ENCODE assay signal across 1 cellular context in genomic region chr18:5518899-5519371, GRCh38.
TF ChIP-seq lines count a peak whose summit lies in the region.

No MANE protein-coding gene starts in this region.

TF ChIP-seq in HEK293, 187 proteins besides CTCF, POLR2A, EP300 and RAD21 (continued from another document and continues in another):
- TF ChIP-seq ZNF645 (tag by site-specific recombination; IDR thresholded peaks at IDR 0.05) (no peak), GLI2 (tag by site-specific recombination; IDR thresholded peaks at IDR 0.05; ENCODE audit: borderline replicate concordance, low read depth) (peak; percentile 69), ZNF623 (tag by site-specific recombination; IDR thresholded peaks at IDR 0.05) (no peak), ZNF311 (tag by site-specific recombination; IDR thresholded peaks at IDR 0.05; ENCODE audit: borderline replicate concordance) (no peak), ZNF148 (tag by site-specific recombination; IDR thresholded peaks at IDR 0.05; ENCODE audit: borderline replicate concordance) (no peak), SP3 (tag by site-specific recombination; IDR thresholded peaks at IDR 0.05) (peak; percentile 22; the same call in 1 of the 2 replicates), ZNF416 (tag by site-specific recombination; IDR thresholded peaks at IDR 0.05) (no peak), ZFP41 (tag by site-specific recombination; IDR thresholded peaks at IDR 0.05; ENCODE audit: borderline replicate concordance) (no peak), ZNF670 (tag by site-specific recombination; IDR thresholded peaks at IDR 0.05; ENCODE audit: low read depth) (no peak), ZNF398 (tag by site-specific recombination; IDR thresholded peaks at IDR 0.05) (peak; percentile 40; the same call in 1 of the 2 replicates), ZNF768 (tag by site-specific recombination; IDR thresholded peaks at IDR 0.05) (no peak), ZNF175 (tag by site-specific recombination; IDR thresholded peaks at IDR 0.05) (no peak), ZNF521 (tag by site-specific recombination; IDR thresholded peaks at IDR 0.05) (no peak), FEZF1 (tag by site-specific recombination; IDR thresholded peaks at IDR 0.05) (peak; percentile 92), ZBTB10 (tag by site-specific recombination; IDR thresholded peaks at IDR 0.05) (no peak), ZBTB20 (tag by site-specific recombination; IDR thresholded peaks at IDR 0.05) (peak; percentile 90), RBAK (tag by site-specific recombination; IDR thresholded peaks at IDR 0.05) (no peak), PATZ1 (tag by site-specific recombination; IDR thresholded peaks at IDR 0.05) (no peak), ZNF560 (tag by site-specific recombination; IDR thresholded peaks at IDR 0.05; ENCODE audit: borderline replicate concordance) (no peak), ZNF302 (tag by site-specific recombination; IDR thresholded peaks at IDR 0.05; ENCODE audit: low read depth) (no peak), ZNF394 (tag by site-specific recombination; IDR thresholded peaks at IDR 0.05; ENCODE audit: borderline replicate concordance) (peak; percentile 62; the same call in 1 of the 2 replicates), ZNF561 (tag by site-specific recombination; IDR thresholded peaks at IDR 0.05; ENCODE audit: borderline replicate concordance) (no peak), ZNF341 (tag by site-specific recombination; IDR thresholded peaks at IDR 0.05; ENCODE audit: low read depth) (no peak), ZNF133 (tag by site-specific recombination; IDR thresholded peaks at IDR 0.05) (no peak), ZNF404 (tag by site-specific recombination; IDR thresholded peaks at IDR 0.05) (no peak), ZNF239 (tag by site-specific recombination; IDR thresholded peaks at IDR 0.05) (no peak), PRDM1 (tag by site-specific recombination; IDR thresholded peaks at IDR 0.05) (peak; percentile 88), MEIS1 (CRISPR knock-in tag; IDR thresholded peaks at IDR 0.05; ENCODE audit: borderline replicate concordance) (peak; percentile 75; the same call in 1 of the 2 replicates), ZNF791 (tag by site-specific recombination; IDR thresholded peaks at IDR 0.05) (no peak), BCL11B (tag by site-specific recombination; IDR thresholded peaks at IDR 0.05; ENCODE audit: low read depth) (no peak), KLF17 (tag by site-specific recombination; IDR thresholded peaks at IDR 0.05) (peak; percentile 82), ZNF280C (tag by site-specific recombination; IDR thresholded peaks at IDR 0.05) (no peak), SCRT1 (tag by site-specific recombination; IDR thresholded peaks at IDR 0.05; ENCODE audit: borderline replicate concordance) (peak; percentile 72), ZSCAN16 (tag by site-specific recombination; IDR thresholded peaks at IDR 0.05) (no peak), ZNF19 (tag by site-specific recombination; IDR thresholded peaks at IDR 0.05; ENCODE audit: low read depth) (no peak), ZNF76 (tag by site-specific recombination; IDR thresholded peaks at IDR 0.05; ENCODE audit: borderline replicate concordance, low read depth) (no peak), HOXD13 (CRISPR knock-in tag; IDR thresholded peaks at IDR 0.05; ENCODE audit: borderline replicate concordance) (no peak), ZNF146 (tag by site-specific recombination; IDR thresholded peaks at IDR 0.05) (no peak), MYNN (tag by site-specific recombination; IDR thresholded peaks at IDR 0.05; ENCODE audit: borderline replicate concordance) (no peak), SCRT2 (tag by site-specific recombination; IDR thresholded peaks at IDR 0.05) (peak; percentile 63), KLF1 (tag by site-specific recombination; IDR thresholded peaks at IDR 0.05) (peak; percentile 56; the same call in 1 of the 2 replicates), ZNF138 (tag by site-specific recombination; IDR thresholded peaks at IDR 0.05; ENCODE audit: borderline replicate concordance) (no peak), ZNF654 (tag by site-specific recombination; IDR thresholded peaks at IDR 0.05; ENCODE audit: low read depth) (peak; percentile 6; the same call in 1 of the 2 replicates), ZNF23 (tag by site-specific recombination; IDR thresholded peaks at IDR 0.05; ENCODE audit: borderline replicate concordance) (no peak), ZSCAN30 (tag by site-specific recombination; IDR thresholded peaks at IDR 0.05) (no peak; the same call in 1 of the 2 replicates), TSHZ1 (tag by site-specific recombination; IDR thresholded peaks at IDR 0.05; ENCODE audit: borderline replicate concordance) (peak; percentile 96), ZBTB8A (tag by site-specific recombination; IDR thresholded peaks at IDR 0.05) (no peak), ZNF174 (tag by site-specific recombination; IDR thresholded peaks at IDR 0.05) (no peak), ZNF2 (tag by site-specific recombination; IDR thresholded peaks at IDR 0.05) (peak; percentile 55)
